Comparison of ENCODE assay signal across 8 cellular contexts in the genomic region with DNA sequence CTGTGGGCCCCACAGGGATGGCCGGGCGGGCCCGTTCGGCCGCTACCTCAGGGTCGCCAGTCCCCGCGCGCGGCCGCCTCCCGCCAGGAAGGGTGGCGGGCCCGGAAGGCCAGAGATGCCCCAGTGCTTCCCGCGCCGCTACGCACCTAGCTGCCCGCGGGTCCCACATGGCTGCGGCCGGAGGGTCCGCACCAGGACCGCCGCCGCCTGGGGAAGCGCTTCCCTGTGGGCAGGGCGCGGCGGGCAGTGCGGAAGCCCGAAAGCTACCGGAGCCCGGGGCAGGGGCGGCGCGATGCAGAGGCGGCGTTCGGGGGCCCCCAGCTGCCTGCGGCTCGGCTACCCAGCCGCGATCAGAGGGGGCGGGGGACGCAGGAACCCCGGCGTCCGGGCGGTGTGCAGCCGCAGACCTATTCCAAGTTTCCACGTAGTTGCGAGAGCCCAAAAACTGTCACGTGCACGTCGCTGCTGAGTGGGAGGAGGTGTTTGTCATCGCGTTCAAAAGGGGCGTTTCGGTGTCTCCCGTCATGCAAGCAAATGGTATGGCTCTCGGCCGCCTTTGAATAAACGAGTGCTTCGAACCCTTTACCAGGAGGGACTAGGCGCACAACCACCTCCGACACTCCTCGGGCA. TPM values are rescaled to one million over a fixed set of nuclear protein-coding genes. Genes with fewer than 3 reads are reported as not detected.
A peak's percentile ranks its signal among the peaks of the same experiment; 100 is the strongest.
DNase-seq lines count a peak whose midpoint lies in the region; ATAC-seq and TF ChIP-seq lines count a peak whose summit lies in the region.

TSS of gene TRANK1 (minus strand) at position 414 of the 630 bp plus-strand sequence. CDS start at position 169, 245 bp downstream.

- DNase-seq in GM12865 (ENCODE audit: low read depth) (peak; percentile 65), NCI-H345 (lab: John Stamatoyannopoulos, UW) (peak; percentile 58), fibroblast of mammary gland (ENCODE audit: low read depth) (peak; percentile 62), SJCRH30 (no peak)
- peak; percentile 86 for DNase-seq in activated T-cell treated with anti-CD3 and anti-CD28 coated beads, Interleukin-2, amount 50 U/mL, for 24 hours
- peak; percentile 83 for DNase-seq in natural killer cell treated with Interleukin-12 subunit alpha and Interleukin-12 subunit beta and Interleukin-15 and Interleukin-18, amount 100 ng/mL, for 72 hours (ENCODE audit: low spot score)
- DNase-seq in stimulated activated naive CD4-positive, alpha-beta T cell treated with Interleukin-2 at 50 U/mL for 16 hours (lab: John Stamatoyannopoulos, UW), result peak; percentile 86

- H3K36me3 Mint-ChIP-seq in activated T-cell treated with anti-CD3 and anti-CD28 coated beads, Interleukin-2, amount 50 U/mL, for 24 hours (ENCODE audit: low read depth), result peaks cover 16% of the 10 kb centered on the region
- peaks cover 17% of the 10 kb centered on the region for H3K36me3 Mint-ChIP-seq in natural killer cell treated with Interleukin-12 subunit alpha and Interleukin-12 subunit beta and Interleukin-15 and Interleukin-18, amount 100 ng/mL, for 72 hours

- peaks cover 28% of the 10 kb centered on the region for H3K9me3 Mint-ChIP-seq in activated T-cell treated with anti-CD3 and anti-CD28 coated beads, Interleukin-2, amount 50 U/mL, for 24 hours
- H3K9me3 Mint-ChIP-seq in natural killer cell treated with Interleukin-12 subunit alpha and Interleukin-12 subunit beta and Interleukin-15 and Interleukin-18, amount 100 ng/mL, for 72 hours, result no peaks in the 10 kb centered on the region

- H3K4me3 Mint-ChIP-seq in activated T-cell treated with anti-CD3 and anti-CD28 coated beads, Interleukin-2, amount 50 U/mL, for 24 hours, result peak within 1 kb of the TSS; percentile 78
- H3K4me3 Mint-ChIP-seq in natural killer cell treated with Interleukin-12 subunit alpha and Interleukin-12 subunit beta and Interleukin-15 and Interleukin-18, amount 100 ng/mL, for 72 hours, result peak within 1 kb of the TSS; percentile 80

- H3K27me3 ChIP-seq in SJCRH30, result no peaks in the 10 kb centered on the region

- no peaks in the 10 kb centered on the region for H3K4me1 ChIP-seq in SJCRH30

- peak within 1 kb of the TSS; percentile 78 for H3K27ac Mint-ChIP-seq in activated T-cell treated with anti-CD3 and anti-CD28 coated beads, Interleukin-2, amount 50 U/mL, for 24 hours
- peak within 1 kb of the TSS; percentile 23 to 33 for H3K27ac Mint-ChIP-seq in natural killer cell treated with Interleukin-12 subunit alpha and Interleukin-12 subunit beta and Interleukin-15 and Interleukin-18, amount 100 ng/mL, for 72 hours

- H3K36me3 ChIP-seq in SJCRH30, result no peaks in the 10 kb centered on the region

- no peak within 1 kb of the TSS for H3K27ac ChIP-seq in SJCRH30

- H3K27me3 Mint-ChIP-seq in activated T-cell treated with anti-CD3 and anti-CD28 coated beads, Interleukin-2, amount 50 U/mL, for 24 hours, result no peaks in the 10 kb centered on the region
- no peaks in the 10 kb centered on the region for H3K27me3 Mint-ChIP-seq in natural killer cell treated with Interleukin-12 subunit alpha and Interleukin-12 subunit beta and Interleukin-15 and Interleukin-18, amount 100 ng/mL, for 72 hours

- ATAC-seq in HG02588 (IDR thresholded peaks at IDR 0.05; ENCODE audit: unreplicated experiment), result peak; percentile 64
- peak; percentile 89 to 91 for ATAC-seq in natural killer cell treated with Interleukin-12 subunit alpha and Interleukin-12 subunit beta and Interleukin-15 and Interleukin-18, amount 100 ng/mL, for 72 hours

- TF ChIP-seq CTCF in GM12865 (IDR thresholded peaks at IDR 0.05; ENCODE audit: insufficient read depth, low read depth, low read length, missing control alignments) (no peak), fibroblast of mammary gland (conservative IDR thresholded peaks at IDR 0.05; ENCODE audit: control insufficient read depth, insufficient read depth, low read depth, low read length) (no peak)

- no peaks in the 10 kb centered on the region for H3K9me3 ChIP-seq in SJCRH30 (replicated peaks)

- peaks cover 24% of the 10 kb centered on the region for H3K4me1 Mint-ChIP-seq in activated T-cell treated with anti-CD3 and anti-CD28 coated beads, Interleukin-2, amount 50 U/mL, for 24 hours (ENCODE audit: low read depth)
- peaks cover 0 to 9% of the 10 kb centered on the region in 2 donors for H3K4me1 Mint-ChIP-seq in natural killer cell treated with Interleukin-12 subunit alpha and Interleukin-12 subunit beta and Interleukin-15 and Interleukin-18, amount 100 ng/mL, for 72 hours (ENCODE audit: low read depth in 2 of 2)

- H3K4me3 ChIP-seq in GM12865 (ENCODE audit: low read depth, low read length), result peak within 1 kb of the TSS; percentile 61
- peak within 1 kb of the TSS; percentile 63 for H3K4me3 ChIP-seq in fibroblast of mammary gland (ENCODE audit: control insufficient read depth, low read depth, low read length)
- H3K4me3 ChIP-seq in SJCRH30, result no peak within 1 kb of the TSS

RNA-seq across cellular contexts. Expression of gene TRANK1, which starts in this region (rescaled TPM):
- total RNA-seq in natural killer cell treated with Interleukin-12 subunit alpha and Interleukin-12 subunit beta and Interleukin-15 and Interleukin-18, amount 100 ng/mL, for 72 hours, result 10 to 100 TPM; 10.0 to 11.5 TPM
- total RNA-seq in SJCRH30 (2014; rRNA removed; shearing (Covaris generic)), result under 0.01 and 0.12 TPM in 2 replicates

Comparison
In these comparisons a context has a peak if more than half of its experiments do, and no peak if none do; other contexts are left out.
1. DNase-seq: peak in GM12865 (single experiment), NCI-H345 (single experiment), activated T-cell treated with anti-CD3 and anti-CD28 coated beads, Interleukin-2, amount 50 U/mL, for 24 hours (single experiment), fibroblast of mammary gland (single experiment), natural killer cell treated with Interleukin-12 subunit alpha and Interleukin-12 subunit beta and Interleukin-15 and Interleukin-18, amount 100 ng/mL, for 72 hours (single experiment) and stimulated activated naive CD4-positive, alpha-beta T cell treated with Interleukin-2 at 50 U/mL for 16 hours (single experiment); none in SJCRH30 (0 of 2).